Comparison of ENCODE assay signal across 32 cellular contexts in genomic region chr15:77721963-77722362, GRCh38.
"Had no signal": no experiment of that assay in that cellular context is flagged by ENCODE, and none has a peak within 500 bp of the region (broad histone marks: within the 10 kb centered on the region; RNA-seq: fewer than 3 reads in every experiment).

No MANE protein-coding gene starts in this region.

- H3K27me3 ChIP-seq: body of pancreas, hepatocyte had no signal

- H3K4me1 Mint-ChIP-seq: activated B cell treated with CpG ODN at 0.5 μM for 24 hours; activated T-helper 17 cell treated with anti-CD3 and anti-CD28 coated beads, Interleukin-2, amount 50 U/mL, for 72 hours had no signal

- H3K27ac ChIP-seq: body of pancreas, esophagus muscularis mucosa, foreskin keratinocyte, gastrocnemius medialis, heart right ventricle, hepatocyte, WERI-Rb-1 had no signal

- H2AFZ ChIP-seq: hepatocyte had no signal

- H3K9me3 ChIP-seq: body of pancreas, esophagus muscularis mucosa, gastrocnemius medialis, heart right ventricle had no signal

- FAIRE-seq: colon had no signal

- H3K27ac Mint-ChIP-seq: activated B cell treated with CpG ODN at 0.5 μM for 24 hours; activated CD8-positive, alpha-beta T cell treated with anti-CD3 and anti-CD28 coated beads for 36 hours; activated naive CD8-positive, alpha-beta T cell; activated T-helper 17 cell treated with anti-CD3 and anti-CD28 coated beads, Interleukin-2, amount 50 U/mL, for 72 hours; effector memory CD8-positive, alpha-beta T cell had no signal

- H3K79me2 ChIP-seq: hepatocyte had no signal

- H3K36me3 ChIP-seq: esophagus muscularis mucosa, gastrocnemius medialis, heart right ventricle, WERI-Rb-1 had no signal

- H3K4me1 ChIP-seq: body of pancreas, esophagus muscularis mucosa, foreskin keratinocyte, gastrocnemius medialis had no signal

- H3K9me3 Mint-ChIP-seq: activated B cell treated with CpG ODN at 0.5 μM for 24 hours; activated CD8-positive, alpha-beta T cell treated with anti-CD3 and anti-CD28 coated beads for 36 hours; activated T-cell treated with anti-CD3 and anti-CD28 coated beads, Interleukin-2, amount 50 U/mL, for 4 hours; activated T-helper 17 cell treated with anti-CD3 and anti-CD28 coated beads, Interleukin-2, amount 50 U/mL, for 72 hours; effector memory CD8-positive, alpha-beta T cell had no signal

- H3K4me3 Mint-ChIP-seq: activated B cell treated with CpG ODN at 0.5 μM for 24 hours; activated CD8-positive, alpha-beta T cell treated with anti-CD3 and anti-CD28 coated beads for 36 hours; activated naive CD8-positive, alpha-beta T cell; activated T-cell treated with anti-CD3 and anti-CD28 coated beads, Interleukin-2, amount 50 U/mL, for 4 hours; activated T-helper 17 cell treated with anti-CD3 and anti-CD28 coated beads, Interleukin-2, amount 50 U/mL, for 72 hours; effector memory CD8-positive, alpha-beta T cell had no signal

- H3K27me3 Mint-ChIP-seq: activated CD8-positive, alpha-beta T cell treated with anti-CD3 and anti-CD28 coated beads for 36 hours; activated naive CD8-positive, alpha-beta T cell had no signal

- H3K4me2 ChIP-seq: hepatocyte had no signal

- H3K4me3 ChIP-seq: body of pancreas, esophagus muscularis mucosa, gastrocnemius medialis, heart right ventricle, hepatocyte had no signal

- H3K36me3 Mint-ChIP-seq: activated naive CD8-positive, alpha-beta T cell had no signal

- DNase-seq: activated B cell treated with CpG ODN at 0.5 μM for 24 hours; activated CD4-positive, alpha-beta T cell treated with anti-CD3 and anti-CD28 coated beads for 48 hours; activated CD4-positive, alpha-beta T cell treated with anti-CD3 and anti-CD28 coated beads, Interleukin-2, amount 50 U/mL, for 1 hour; activated CD4-positive, alpha-beta T cell treated with anti-CD3 and anti-CD28 coated beads, Interleukin-2, amount 50 U/mL, for 48 hours; activated CD8-positive, alpha-beta memory T cell treated with anti-CD3 and anti-CD28 coated beads for 24 hours; activated CD8-positive, alpha-beta T cell treated with anti-CD3 and anti-CD28 coated beads for 36 hours; activated effector memory CD4-positive, alpha-beta T cell treated with Interleukin-2 at 50 U/mL for 16 hours; activated gamma-delta T cell treated with Interleukin-2 at 50 U/mL for 16 hours; activated naive CD4-positive, alpha-beta T cell treated with anti-CD3 and anti-CD28 coated beads, Interleukin-2, amount 50 U/mL, for 16 hours; activated naive CD4-positive, alpha-beta T cell treated with Interleukin-2 at 50 U/mL for 16 hours; activated T-cell treated with anti-CD3 and anti-CD28 coated beads, Interleukin-2, amount 50 U/mL, for 4 hours; amniotic stem cell; anterior cingulate cortex; body of pancreas; caudate nucleus; cortex of kidney; dermis blood vessel endothelial cell; effector CD4-positive, alpha-beta T cell; effector memory CD8-positive, alpha-beta T cell; erythroblast; foreskin keratinocyte; gastrocnemius medialis; glutamatergic neuron; heart right ventricle; T1000; WERI-Rb-1 had no signal

- ATAC-seq: activated CD4-positive, CD25-positive, alpha-beta regulatory T cell treated with anti-CD3 and anti-CD28 coated beads, Interleukin-2, amount 50 U/mL, for 24 hours; activated CD8-positive, alpha-beta T cell treated with anti-CD3 and anti-CD28 coated beads for 36 hours; activated T-cell treated with anti-CD3 and anti-CD28 coated beads, Interleukin-2, amount 50 U/mL, for 4 hours; activated T-helper 17 cell treated with anti-CD3 and anti-CD28 coated beads, Interleukin-2, amount 50 U/mL, for 72 hours; body of pancreas; effector memory CD8-positive, alpha-beta T cell; foreskin keratinocyte; gastrocnemius medialis; heart right ventricle had no signal
